In genomic region chr5:160312139-160312959, GRCh38 we compare ENCODE assay signal across 1 cellular context.
TF ChIP-seq lines count a peak whose summit lies in the region.

Gene CCNJL (minus strand): TSS chr5:160312564. CDS start chr5:160311923, 641 bp downstream.

TF ChIP-seq in HEK293, 187 proteins besides CTCF, POLR2A, EP300 and RAD21 (continued from another document and continues in another):
- no peak for TF ChIP-seq ZNF18 (tag by site-specific recombination; IDR thresholded peaks at IDR 0.05)
- no peak for TF ChIP-seq ZBTB21 (tag by site-specific recombination; IDR thresholded peaks at IDR 0.05)
- no peak for TF ChIP-seq ZNF571 (tag by site-specific recombination; IDR thresholded peaks at IDR 0.05)
- no peak for TF ChIP-seq ZFP3 (tag by site-specific recombination; IDR thresholded peaks at IDR 0.05; ENCODE audit: low read depth)
- no peak for TF ChIP-seq ZNF843 (tag by site-specific recombination; IDR thresholded peaks at IDR 0.05)
- TF ChIP-seq ZNF777 (tag by site-specific recombination; IDR thresholded peaks at IDR 0.05; ENCODE audit: borderline replicate concordance), result peak; percentile 94; the same call in 1 of the 2 replicates
- TF ChIP-seq ZSCAN18 (tag by site-specific recombination; IDR thresholded peaks at IDR 0.05), result no peak
- no peak for TF ChIP-seq ZNF473 (tag by site-specific recombination; IDR thresholded peaks at IDR 0.05)
- no peak for TF ChIP-seq ZNF292 (tag by site-specific recombination; IDR thresholded peaks at IDR 0.05; ENCODE audit: borderline replicate concordance, low read depth)
- no peak for TF ChIP-seq ZNF202 (tag by site-specific recombination; IDR thresholded peaks at IDR 0.05; ENCODE audit: borderline replicate concordance)
- peak; percentile 49; the same call in 1 of the 2 replicates for TF ChIP-seq ZBTB6 (tag by site-specific recombination; IDR thresholded peaks at IDR 0.05)
- TF ChIP-seq ZNF544 (tag by site-specific recombination; IDR thresholded peaks at IDR 0.05), result no peak
- no peak for TF ChIP-seq SP2 (tag by site-specific recombination; IDR thresholded peaks at IDR 0.05)
- no peak for TF ChIP-seq ZNF701 (tag by site-specific recombination; IDR thresholded peaks at IDR 0.05)
- TF ChIP-seq ZNF660 (tag by site-specific recombination; IDR thresholded peaks at IDR 0.05), result 0 out of 2 replicates have a peak, but pooled peaks have one; percentile 31
- no peak for TF ChIP-seq HOXA7 (CRISPR knock-in tag; IDR thresholded peaks at IDR 0.05; ENCODE audit: borderline replicate concordance)
- TF ChIP-seq ZNF280D (tag by site-specific recombination; IDR thresholded peaks at IDR 0.05), result no peak
- TF ChIP-seq SALL2 (tag by site-specific recombination; IDR thresholded peaks at IDR 0.05; ENCODE audit: borderline replicate concordance), result no peak
- TF ChIP-seq KLF16 (tag by site-specific recombination; IDR thresholded peaks at IDR 0.05), result no peak
- TF ChIP-seq ZNF184 (tag by site-specific recombination; IDR thresholded peaks at IDR 0.05), result no peak
- no peak for TF ChIP-seq ZNF548 (tag by site-specific recombination; IDR thresholded peaks at IDR 0.05)
- no peak for TF ChIP-seq ZNF623 (tag by site-specific recombination; IDR thresholded peaks at IDR 0.05)
- no peak for TF ChIP-seq ZNF747 (tag by site-specific recombination; IDR thresholded peaks at IDR 0.05)
- TF ChIP-seq GLIS2 (tag by site-specific recombination; IDR thresholded peaks at IDR 0.05), result peak; percentile 50; the same call in 1 of the 2 replicates
- no peak for TF ChIP-seq ZBTB7A (tag by site-specific recombination; IDR thresholded peaks at IDR 0.05; ENCODE audit: low read depth)
- no peak for TF ChIP-seq ZNF555 (tag by site-specific recombination; conservative IDR thresholded peaks at IDR 0.05)
- TF ChIP-seq TRIM28 (IDR thresholded peaks at IDR 0.05; ENCODE audit: borderline replicate concordance, low read length), result 0 out of 2 replicates have a peak, but pooled peaks have one; percentile 5
- peak; percentile 43; the same call in 1 of the 2 replicates for TF ChIP-seq ZBTB8A (tag by site-specific recombination; IDR thresholded peaks at IDR 0.05)
- no peak for TF ChIP-seq ZSCAN5A (tag by site-specific recombination; IDR thresholded peaks at IDR 0.05)
- no peak for TF ChIP-seq ZNF174 (tag by site-specific recombination; IDR thresholded peaks at IDR 0.05)
- no peak for TF ChIP-seq ZNF266 (tag by site-specific recombination; IDR thresholded peaks at IDR 0.05; ENCODE audit: low read depth)
- TF ChIP-seq ZNF280C (tag by site-specific recombination; IDR thresholded peaks at IDR 0.05), result no peak
- no peak for TF ChIP-seq ZNF423 (tag by site-specific recombination; IDR thresholded peaks at IDR 0.05)
- TF ChIP-seq MYNN (tag by site-specific recombination; IDR thresholded peaks at IDR 0.05; ENCODE audit: borderline replicate concordance), result no peak
- TF ChIP-seq ZNF677 (tag by site-specific recombination; IDR thresholded peaks at IDR 0.05), result no peak
- no peak for TF ChIP-seq ZNF214 (tag by site-specific recombination; IDR thresholded peaks at IDR 0.05; ENCODE audit: borderline replicate concordance)
- no peak for TF ChIP-seq ZNF626 (tag by site-specific recombination; IDR thresholded peaks at IDR 0.05)
- peak; percentile 17; the same call in 1 of the 2 replicates for TF ChIP-seq GLIS1 (tag by site-specific recombination; IDR thresholded peaks at IDR 0.05)
- no peak for TF ChIP-seq ZNF112 (tag by site-specific recombination; IDR thresholded peaks at IDR 0.05)
- no peak for TF ChIP-seq GFI1B (tag by site-specific recombination; IDR thresholded peaks at IDR 0.05)
- TF ChIP-seq PRDM2 (tag by site-specific recombination; IDR thresholded peaks at IDR 0.05; ENCODE audit: borderline replicate concordance), result no peak
- TF ChIP-seq ZNF624 (tag by site-specific recombination; IDR thresholded peaks at IDR 0.05), result no peak
- no peak for TF ChIP-seq ZNF621 (tag by site-specific recombination; IDR thresholded peaks at IDR 0.05)
- TF ChIP-seq YY2 (tag by site-specific recombination; IDR thresholded peaks at IDR 0.05), result no peak
- peak; percentile 51 for TF ChIP-seq SP7 (tag by site-specific recombination; IDR thresholded peaks at IDR 0.05)
- no peak for TF ChIP-seq ZNF837 (tag by site-specific recombination; IDR thresholded peaks at IDR 0.05)
- no peak for TF ChIP-seq BCL11A (tag by site-specific recombination; IDR thresholded peaks at IDR 0.05; ENCODE audit: low read depth)
- TF ChIP-seq ZFHX2 (tag by site-specific recombination; conservative IDR thresholded peaks at IDR 0.05), result peak; percentile 82
